16 cellular contexts compared by ENCODE assay signal in the genomic region with DNA sequence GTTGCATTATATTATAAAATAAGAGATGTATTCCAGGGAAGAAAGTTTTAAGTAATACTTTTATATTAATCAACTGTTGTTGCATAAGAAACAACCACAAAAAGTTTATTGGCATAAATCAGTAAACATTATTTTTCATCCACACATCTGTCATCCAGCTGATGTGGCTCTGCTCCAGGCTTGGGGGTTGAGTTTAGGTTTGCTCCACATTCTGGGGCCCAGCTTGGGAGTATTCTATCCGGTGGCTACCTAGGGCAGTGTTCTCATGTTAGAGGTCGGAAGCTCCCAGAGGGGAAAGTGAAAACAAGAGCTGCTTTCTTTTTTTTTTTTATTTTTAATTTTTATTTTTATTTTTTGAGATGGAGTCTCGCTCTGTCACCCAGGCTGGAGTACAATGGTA.
A peak's percentile ranks its signal among the peaks of the same experiment; 100 is the strongest.
DNase-seq lines count a peak whose midpoint lies in the region; ATAC-seq, FAIRE-seq and TF ChIP-seq lines count a peak whose summit lies in the region.
"Had no signal": no experiment of that assay in that cellular context is flagged by ENCODE, and none has a peak within 500 bp of the region (broad histone marks: within the 10 kb centered on the region; RNA-seq: fewer than 3 reads in every experiment).

No MANE protein-coding gene starts in this region.

- no peak for ATAC-seq in GM19397 (IDR thresholded peaks at IDR 0.05; ENCODE audit: unreplicated experiment)
- ATAC-seq: GM12878, GM23338, HepG2 had no signal

- no peak overlapping the region for H3K4me3 ChIP-seq in foreskin fibroblast (ENCODE audit: low read depth in 1 of 2, low read length in 2 of 2)
- H3K4me3 ChIP-seq: BLaER1, GM12878, GM23338 had no signal

- TF ChIP-seq CTCF in foreskin fibroblast (IDR thresholded peaks at IDR 0.05; ENCODE audit: low read depth, low read length): no peak

- FAIRE-seq in endometrium (lab: Jason Lieb, UNC): peak; percentile 95
- FAIRE-seq: GM12878, HepG2 had no signal

- DNase-seq in AG08395 (ENCODE audit: low spot score) (peak; percentile 3), GM04504 (ENCODE audit: low read depth) (peak; percentile 26), foreskin fibroblast (peak; percentile 14 to 63), SKM-1 treated with dmso at 0.1 percent for 144 hours (lab: John Stamatoyannopoulos, UW; ENCODE audit: unreplicated experiment) (no peak), Ammon's horn (ENCODE audit: low spot score) (no peak), NCI-H1417 treated with DMSO at 0.1 percent for 48 hours (lab: John Stamatoyannopoulos, UW) (no peak)
- DNase-seq: CD8-positive, alpha-beta memory T cell; DMS 273 treated with DMSO at 0.1 percent for 48 hours; H9; HFFc6 had no signal

Comparison
In these comparisons a context has a peak if more than half of its experiments do, and no peak if none do; other contexts are left out.
1. DNase-seq: peak in AG08395 (single experiment), GM04504 (single experiment) and foreskin fibroblast (2 of 2); none in SKM-1 treated with dmso at 0.1 percent for 144 hours (single experiment), Ammon's horn (single experiment) and NCI-H1417 treated with DMSO at 0.1 percent for 48 hours (single experiment).